Comparison of ENCODE assay signal across 10 cellular contexts in the genomic region with DNA sequence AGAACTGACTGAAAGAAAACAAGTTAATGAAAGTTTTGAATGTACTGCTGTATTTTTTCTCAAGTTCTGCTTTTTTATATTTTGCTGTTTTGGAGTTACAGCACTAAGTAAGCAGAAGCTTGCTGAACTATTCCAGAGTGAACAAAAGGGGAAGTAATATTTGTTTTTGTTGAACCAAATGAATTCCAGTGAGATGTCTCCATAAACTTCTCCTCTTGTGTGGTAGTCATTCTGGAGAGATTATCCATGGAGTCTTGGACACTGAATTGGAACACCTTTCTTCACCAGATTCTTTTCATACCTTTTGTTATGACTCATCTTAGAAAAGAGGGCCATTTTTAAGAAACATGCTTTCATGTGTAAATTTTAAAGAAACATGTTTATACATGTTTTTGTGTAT. TPM values are rescaled to one million over a fixed set of nuclear protein-coding genes. Genes with fewer than 3 reads are reported as not detected.
DNase-seq lines count a peak whose midpoint lies in the region; ATAC-seq and TF ChIP-seq lines count a peak whose summit lies in the region.
"Had no signal": no experiment of that assay in that cellular context is flagged by ENCODE, and none has a peak within 500 bp of the region (broad histone marks: within the 10 kb centered on the region; RNA-seq: fewer than 3 reads in every experiment).

No MANE protein-coding gene starts in this region.

- RAD21 ChIA-PET in HCT116 (lab: Charles Lee; ENCODE audit: low non-redundant PET in 1 of 2, low total read pairs in 2 of 2, uncharacterized antibody in 2 of 2, unreplicated experiment in 2 of 2): no interaction called here

- H3K4me2 ChIP-seq in HCT116 (ENCODE audit: low read length): peak overlapping the region; percentile 42

- no peak overlapping the region for H3K4me3 ChIP-seq in HCT116 (replicated peaks in 1 of 2; ENCODE audit: low read depth in 1 of 2, low read length in 2 of 2)
- no peak overlapping the region for H3K4me3 ChIP-seq in SJSA1
- no peak overlapping the region for H3K4me3 ChIP-seq in gastroesophageal sphincter
- H3K4me3 ChIP-seq in tibial artery: no peak overlapping the region

- no peaks in the 10 kb centered on the region for H3K9me2 ChIP-seq in HCT116 (ENCODE audit: insufficient read depth)

- intact Hi-C loops in HCT116 (cut with micrococcal nuclease): no loop called here
- intact Hi-C loops in tibial artery (cut with DNase I; ENCODE audit: low total_unique reads): no loop called here

- H3K36me3 ChIP-seq in HCT116 (ENCODE audit: control insufficient read depth in 1 of 2, insufficient read depth in 2 of 2, low read length in 2 of 2) (no peaks in the 10 kb centered on the region), SJSA1 (no peaks in the 10 kb centered on the region), gastroesophageal sphincter (no peaks in the 10 kb centered on the region), tibial artery (no peaks in the 10 kb centered on the region)

- peak; percentile 75 for ATAC-seq in HCT116
- peak; percentile 77 for ATAC-seq in gastroesophageal sphincter
- no peak for ATAC-seq in GM19452 (IDR thresholded peaks at IDR 0.05; ENCODE audit: unreplicated experiment)

- H3K9me3 ChIP-seq in HCT116 (ENCODE audit: control insufficient read depth in 1 of 2, insufficient read depth in 1 of 2, low read depth in 1 of 2, low read length in 2 of 2) (no peaks in the 10 kb centered on the region), SJSA1 (replicated peaks) (no peaks in the 10 kb centered on the region), gastroesophageal sphincter (no peaks in the 10 kb centered on the region), tibial artery (no peaks in the 10 kb centered on the region)

- TF ChIP-seq CTCF in HCT116 (IDR thresholded peaks at IDR 0.05 in 2 of 3, conservative IDR thresholded peaks at IDR 0.05 in 1 of 3; ENCODE audit: borderline replicate concordance in 1 of 3, insufficient read depth in 1 of 3, low read depth in 2 of 3, low read length in 2 of 3) (no peak), gastroesophageal sphincter (IDR thresholded peaks at IDR 0.05) (no peak), tibial artery (IDR thresholded peaks at IDR 0.05) (no peak)

- no peaks in the 10 kb centered on the region for H3K27me3 ChIP-seq in HCT116 (ENCODE audit: insufficient read depth, low read length)
- H3K27me3 ChIP-seq in SJSA1 (replicated peaks): no peaks in the 10 kb centered on the region
- H3K27me3 ChIP-seq in gastroesophageal sphincter: no peaks in the 10 kb centered on the region
- no peaks in the 10 kb centered on the region for H3K27me3 ChIP-seq in tibial artery

- no peak for TF ChIP-seq EP300 in gastroesophageal sphincter (IDR thresholded peaks at IDR 0.05)

- POLR2A ChIA-PET in HCT116 (lab: Charles Lee): no interaction called here

- TF ChIP-seq POLR2A in HCT116 (IDR thresholded peaks at IDR 0.05; ENCODE audit: borderline replicate concordance, extremely low read depth, insufficient read depth, insufficient read length): no peak
- no peak for TF ChIP-seq POLR2A in gastroesophageal sphincter (IDR thresholded peaks at IDR 0.05)

- no peak overlapping the region for H3K9ac ChIP-seq in HCT116 (ENCODE audit: low read length)

- DNase-seq in HCT116 (ENCODE audit: low read depth, low spot score) (no peak), SJSA1 (ENCODE audit: low read depth in 1 of 2, low spot score in 2 of 2) (peak in 1 of 2 experiments; percentile 94), tibial artery (no peak), NCI-H146 treated with DMSO at 0.1 percent for 48 hours (lab: John Stamatoyannopoulos, UW; ENCODE audit: unreplicated experiment) (no peak)
- DNase-seq in activated CD4-positive, CD25-positive, alpha-beta regulatory T cell treated with anti-CD3 and anti-CD28 coated beads, Interleukin-2, amount 50 U/mL, for 72 hours: no peak
- DNase-seq: NCI-H146; stimulated activated CD4-positive, alpha-beta T cell treated with anti-CD3 and anti-CD28 coated beads, Interleukin-4, amount 100 ng/mL, for 1 hour; T-helper 9 cell had no signal

- peak overlapping the region; percentile 74 for H2AFZ ChIP-seq in HCT116 (ENCODE audit: low read depth, low read length, poor library complexity, severe bottlenecking)

- no peak for TF ChIP-seq RAD21 in HCT116 (IDR thresholded peaks at IDR 0.05; ENCODE audit: low read depth)

- H4K20me1 ChIP-seq in HCT116 (ENCODE audit: insufficient read depth): no peaks in the 10 kb centered on the region

- H3K4me1 ChIP-seq in HCT116 (ENCODE audit: control insufficient read depth in 1 of 2, insufficient read depth in 2 of 2, low read length in 2 of 2) (peaks cover 9 to 18% of the 10 kb centered on the region in 2 experiments), SJSA1 (replicated peaks) (peaks cover 35% of the 10 kb centered on the region), gastroesophageal sphincter (no peaks in the 10 kb centered on the region), tibial artery (peaks cover 0 to 14% (median 8%) of the 10 kb centered on the region in 4 donors)

- no TSS peak for BruUV-seq in HCT116 (replicated peaks; lab: Mats Ljungman, UMichigan)

- H3K27ac ChIP-seq in HCT116 (ENCODE audit: low read depth, low read length): peak overlapping the region; percentile 25; the same call in 1 of the 2 replicates
- peak overlapping the region; percentile 85 for H3K27ac ChIP-seq in SJSA1
- H3K27ac ChIP-seq in gastroesophageal sphincter: peak overlapping the region in 1 of 4 donors; percentile 53
- H3K27ac ChIP-seq in tibial artery: peak overlapping the region; percentile 14 to 56

- CTCF ChIA-PET in HCT116 (lab: Charles Lee): interaction anchor here (2.5 kb wide), 1 partner anchor 12 kb away, joined by 32 read pairs; no protein-coding TSS in a partner anchor

- H3K79me2 ChIP-seq in HCT116 (ENCODE audit: insufficient read depth, low read length): no peaks in the 10 kb centered on the region

TF ChIP-seq in HCT116, 20 proteins besides CTCF, POLR2A, EP300 and RAD21:
- TF ChIP-seq REST (IDR thresholded peaks at IDR 0.05; ENCODE audit: low read depth) (no peak), JUND (IDR thresholded peaks at IDR 0.05) (peak; percentile 37; the same call in 1 of the 2 replicates), ELF1 (IDR thresholded peaks at IDR 0.05; ENCODE audit: borderline replicate concordance, low read depth) (no peak), FOSL1 (IDR thresholded peaks at IDR 0.05; ENCODE audit: low read depth) (peak; percentile 50), POLR2AphosphoS5 (IDR thresholded peaks at IDR 0.05; ENCODE audit: low read depth, low read length) (no peak), SIN3A (IDR thresholded peaks at IDR 0.05; ENCODE audit: low read depth) (no peak), CBX3 (IDR thresholded peaks at IDR 0.05; ENCODE audit: low read depth) (0 out of 2 replicates have a peak, but pooled peaks have one; percentile 22), EZH2phosphoT487 (IDR thresholded peaks at IDR 0.05; ENCODE audit: borderline replicate concordance) (no peak)

RNA-seq across cellular contexts. Expression of gene ANKUB1, which starts 8.8 kb away (rescaled TPM):
- total RNA-seq in HCT116 (2021; ENCODE audit: unreplicated experiment) (not detected), gastroesophageal sphincter (not detected)
- 0.04 TPM in 1 of 2 replicates, not detected in the other for polyA plus RNA-seq in HCT116 (2012)
- total RNA-seq in SJSA1 (2014; rRNA removed; shearing (Covaris generic)): 0.31 TPM in 1 of 2 replicates, not detected in the other

RNA-seq across cellular contexts. Expression of gene RNF13, which starts 29.4 kb away (rescaled TPM):
- 39.9 TPM for total RNA-seq in HCT116 (2021; ENCODE audit: unreplicated experiment)
- polyA plus RNA-seq in HCT116 (2012): 20.5 and 24.8 TPM in 2 replicates
- total RNA-seq in SJSA1 (2014; rRNA removed; shearing (Covaris generic)): 30.0 and 43.5 TPM in 2 replicates
- 100 to 1,000 TPM in 1 of 4 donors, 10 to 100 TPM in 3; 62.3 to 106 (median 91.1) TPM for total RNA-seq in gastroesophageal sphincter

RNA-seq across cellular contexts. Expression of gene COMMD2, which starts 31.3 kb away (rescaled TPM):
- total RNA-seq in HCT116 (2021; ENCODE audit: unreplicated experiment) (35.5 TPM), gastroesophageal sphincter (10 to 100 TPM; 20.7 to 39.5 (median 31.9) TPM)
- polyA plus RNA-seq in HCT116 (2012): 16.7 and 18.7 TPM in 2 replicates
- total RNA-seq in SJSA1 (2014; rRNA removed; shearing (Covaris generic)): 62.8 and 70.3 TPM in 2 replicates
